20 cellular contexts compared by ENCODE assay signal in genomic region chr6:114051031-114051430, GRCh38.
DNase-seq lines count a peak whose midpoint lies in the region; ATAC-seq, FAIRE-seq and TF ChIP-seq lines count a peak whose summit lies in the region.
"Had no signal": no experiment of that assay in that cellular context is flagged by ENCODE, and none has a peak within 500 bp of the region (broad histone marks: within the 10 kb centered on the region; RNA-seq: fewer than 3 reads in every experiment).

No MANE protein-coding gene starts in this region.

- H2AFZ ChIP-seq in astrocyte (ENCODE audit: low read depth, low read length) = no peak overlapping the region
- H2AFZ ChIP-seq: PC-9 had no signal

- no peaks in the 10 kb centered on the region for H3K36me3 Mint-ChIP-seq in astrocyte (ENCODE audit: low read depth, unreplicated experiment)
- H3K36me3 Mint-ChIP-seq: CD8-positive, alpha-beta memory T cell had no signal

- H3K79me2 ChIP-seq in astrocyte (ENCODE audit: insufficient read depth, low read length) = no peaks in the 10 kb centered on the region

- H3K4me2 ChIP-seq in astrocyte (ENCODE audit: low read length) = no peak overlapping the region
- H3K4me2 ChIP-seq: BLaER1 treated with 17β-estradiol and CSF1 and Interleukin-3, amounts not matched to agents 10 nM and 100 nM; PC-9 had no signal

- no peaks in the 10 kb centered on the region for H3K27me3 Mint-ChIP-seq in astrocyte (ENCODE audit: low read depth, unreplicated experiment)

- no peaks in the 10 kb centered on the region for H3K9me3 ChIP-seq in astrocyte (ENCODE audit: insufficient read depth, low read depth, low read length)

- H3K9me3 Mint-ChIP-seq in astrocyte (ENCODE audit: unreplicated experiment) = peaks cover 3% of the 10 kb centered on the region
- H3K9me3 Mint-ChIP-seq: CD8-positive, alpha-beta memory T cell; HFFc6 had no signal

- DNase-seq in SIG-M5 treated with dmso at 0.1 percent for 504 hours (lab: John Stamatoyannopoulos, UW; ENCODE audit: unreplicated experiment) (peak; percentile 38), SIG-M5 (lab: John Stamatoyannopoulos, UW) (no peak), NCI-H2029 treated with DMSO at 0.1 percent for 48 hours (lab: John Stamatoyannopoulos, UW) (peak; percentile 31), astrocyte (ENCODE audit: low read depth) (no peak), NCI-H1105 (lab: John Stamatoyannopoulos, UW) (no peak), urothelium cell line (ENCODE audit: low spot score) (no peak)
- DNase-seq: CD8-positive, alpha-beta memory T cell; HFFc6; NCI-H1092; NCI-H187 treated with DMSO at 0.1 percent for 48 hours; NCI-H226; NCI-H69; PC-9 had no signal

- H4K20me1 ChIP-seq in astrocyte (ENCODE audit: insufficient read depth, low read length) = no peaks in the 10 kb centered on the region
- H4K20me1 ChIP-seq: BLaER1 treated with 17β-estradiol and CSF1 and Interleukin-3, amounts not matched to agents 10 nM and 100 nM had no signal

- TF ChIP-seq CTCF in astrocyte (IDR thresholded peaks at IDR 0.05; ENCODE audit: insufficient read depth, low read depth, low read length) = no peak

- H3K27ac Mint-ChIP-seq in astrocyte (ENCODE audit: unreplicated experiment) = no peak overlapping the region
- H3K27ac Mint-ChIP-seq: CD8-positive, alpha-beta memory T cell; HFFc6 had no signal

- no peaks in the 10 kb centered on the region for H3K27me3 ChIP-seq in astrocyte (ENCODE audit: insufficient read depth, low read length)
- H3K27me3 ChIP-seq: BLaER1 treated with 17β-estradiol and CSF1 and Interleukin-3, amounts not matched to agents 10 nM and 100 nM had no signal

- H3K4me1 Mint-ChIP-seq in astrocyte (ENCODE audit: low read depth, unreplicated experiment) = peaks cover 14% of the 10 kb centered on the region
- H3K4me1 Mint-ChIP-seq: CD8-positive, alpha-beta memory T cell had no signal

- ATAC-seq in HG03342 (IDR thresholded peaks at IDR 0.05; ENCODE audit: unreplicated experiment) (no peak), HG02885 (IDR thresholded peaks at IDR 0.05; ENCODE audit: poor library complexity, unreplicated experiment) (no peak)

- no peak overlapping the region for H3K9ac ChIP-seq in astrocyte (ENCODE audit: low read length)
- H3K9ac ChIP-seq: BLaER1 treated with 17β-estradiol and CSF1 and Interleukin-3, amounts not matched to agents 10 nM and 100 nM; KMS-11 had no signal

- H3K4me3 Mint-ChIP-seq in astrocyte (ENCODE audit: unreplicated experiment) = no peak overlapping the region
- H3K4me3 Mint-ChIP-seq: CD8-positive, alpha-beta memory T cell; HFFc6 had no signal

- H3K27ac ChIP-seq in astrocyte (ENCODE audit: low read depth, low read length) = no peak overlapping the region
- H3K27ac ChIP-seq: BLaER1 treated with 17β-estradiol and CSF1 and Interleukin-3, amounts not matched to agents 10 nM and 100 nM; KMS-11; PC-9 had no signal

- H3K4me1 ChIP-seq in astrocyte (ENCODE audit: insufficient read depth, low read length) = no peaks in the 10 kb centered on the region

- H3K36me3 ChIP-seq in astrocyte (ENCODE audit: insufficient read depth, low read length) = no peaks in the 10 kb centered on the region
- H3K36me3 ChIP-seq: BLaER1 treated with 17β-estradiol and CSF1 and Interleukin-3, amounts not matched to agents 10 nM and 100 nM had no signal

- FAIRE-seq in astrocyte (lab: Jason Lieb, UNC) = peak; percentile 60
- FAIRE-seq in urothelium cell line (lab: Jason Lieb, UNC) = no peak
- FAIRE-seq: A204.1, GM12892, H54 had no signal

- no peak overlapping the region for H3K4me3 ChIP-seq in astrocyte (ENCODE audit: insufficient read depth, low read depth, low read length)
- H3K4me3 ChIP-seq: BLaER1 treated with 17β-estradiol and CSF1 and Interleukin-3, amounts not matched to agents 10 nM and 100 nM; PC-9 had no signal

Comparison
In these comparisons a context has a peak if more than half of its experiments do, and no peak if none do; other contexts are left out.
1. DNase-seq: peak in SIG-M5 treated with dmso at 0.1 percent for 504 hours (single experiment) and NCI-H2029 treated with DMSO at 0.1 percent for 48 hours (single experiment); none in SIG-M5 (single experiment), astrocyte (single experiment), NCI-H1105 (single experiment) and urothelium cell line (single experiment).